ENCODE assay signal across 30 cellular contexts in the genomic region with DNA sequence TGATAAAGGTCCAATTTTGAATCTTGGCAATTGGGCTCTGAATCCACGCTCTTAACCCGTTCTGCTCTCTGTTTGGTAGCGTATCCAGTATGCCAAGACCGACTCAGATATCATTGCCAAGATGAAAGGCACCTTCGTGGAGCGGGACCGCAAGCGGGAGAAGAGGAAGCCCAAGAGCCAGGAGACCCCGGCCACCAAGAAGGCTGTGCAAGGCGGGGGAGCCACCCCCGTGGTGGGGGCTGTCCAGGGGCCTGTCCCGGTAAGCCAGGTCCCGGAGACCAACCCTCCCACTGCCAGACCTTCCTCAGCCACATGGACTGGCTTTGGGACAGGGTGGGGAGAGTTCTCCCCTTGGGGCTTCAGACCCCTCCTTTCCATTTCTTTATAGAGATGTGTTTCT. TPM values are rescaled to one million over a fixed set of nuclear protein-coding genes. Genes with fewer than 3 reads are reported as not detected.
"Had no signal": no experiment of that assay in that cellular context is flagged by ENCODE, and none has a peak within 500 bp of the region (broad histone marks: within the 10 kb centered on the region; RNA-seq: fewer than 3 reads in every experiment).

No MANE protein-coding gene starts in this region.

- H3K27me3 ChIP-seq: ascending aorta, cardiac muscle cell, SJSA1 had no signal

- DNase-seq: activated CD4-positive, alpha-beta T cell treated with anti-CD3 and anti-CD28 coated beads, Interleukin-2, amount 10 ng/mL, durations not matched to agents 24 days and 14 days; activated CD4-positive, alpha-beta T cell treated with anti-CD3 and anti-CD28 coated beads, Interleukin-2, amount 50 U/mL, for 4 hours; activated CD8-positive, alpha-beta memory T cell treated with anti-CD3 and anti-CD28 coated beads, Interleukin-2, amount 50 U/mL, for 4 hours; activated gamma-delta T cell; activated naive CD4-positive, alpha-beta T cell treated with Interleukin-2 at 50 U/mL for 16 hours; activated naive CD8-positive, alpha-beta T cell treated with anti-CD3 and anti-CD28 coated beads, Interleukin-2, amount 10 ng/mL, durations not matched to agents 7 days and 5 days; activated T-cell treated with anti-CD3 and anti-CD28 coated beads for 4 hours; activated T-cell treated with anti-CD3 and anti-CD28 coated beads, Interleukin-2, amount 50 U/mL, for 72 hours; amygdala; Karpas-422; NCI-H1048; NCI-H1105 treated with DMSO at 0.1 percent for 48 hours; NCI-H1436; NCI-H1694; NCI-H1930; NCI-H2081 treated with DMSO at 0.1 percent for 48 hours; NCI-H226; NCI-H446 treated with DMSO at 0.1 percent for 48 hours; NCI-H524 treated with DMSO at 0.1 percent for 48 hours; SHP77 treated with DMSO at 0.1 percent for 48 hours; SK-N-SH had no signal

- H3K9ac ChIP-seq: SK-N-SH had no signal

- H3K27me3 Mint-ChIP-seq: activated CD4-positive, alpha-beta T cell treated with anti-CD3 and anti-CD28 coated beads, Interleukin-2, amount 10 ng/mL, durations not matched to agents 24 days and 14 days; activated naive CD4-positive, alpha-beta T cell treated with anti-CD3 and anti-CD28 coated beads, Interleukin-2, amount 50 U/mL, for 24 hours; activated naive CD8-positive, alpha-beta T cell treated with anti-CD3 and anti-CD28 coated beads, Interleukin-2, amount 10 ng/mL, durations not matched to agents 7 days and 5 days had no signal

- FAIRE-seq: TTC549 had no signal

- H3K4me3 Mint-ChIP-seq: activated CD4-positive, alpha-beta T cell treated with anti-CD3 and anti-CD28 coated beads, Interleukin-2, amount 10 ng/mL, durations not matched to agents 24 days and 14 days; activated naive CD4-positive, alpha-beta T cell treated with anti-CD3 and anti-CD28 coated beads, Interleukin-2, amount 50 U/mL, for 24 hours; activated naive CD8-positive, alpha-beta T cell treated with anti-CD3 and anti-CD28 coated beads, Interleukin-2, amount 10 ng/mL, durations not matched to agents 7 days and 5 days; activated T-cell treated with anti-CD3 and anti-CD28 coated beads, Interleukin-2, amount 50 U/mL, for 72 hours; T-helper 1 cell treated with Interleukin-12 subunit alpha and Interleukin-12 subunit beta and Interleukin-4 antibody, amounts not matched to agents 30 μg/mL and 1 μg/mL, for 36 hours; T-helper 2 cell treated with Interferon-gamma antibody and Interleukin-4, amounts not matched to agents 5 μg/mL and 100 μg/mL, for 36 hours had no signal

- H3K4me2 ChIP-seq: SK-N-SH had no signal

- H3K27ac ChIP-seq: ascending aorta, cardiac muscle cell, SJSA1 had no signal

- H3K9me3 Mint-ChIP-seq: activated CD4-positive, alpha-beta T cell treated with anti-CD3 and anti-CD28 coated beads, Interleukin-2, amount 10 ng/mL, durations not matched to agents 24 days and 14 days; activated naive CD4-positive, alpha-beta T cell treated with anti-CD3 and anti-CD28 coated beads, Interleukin-2, amount 50 U/mL, for 24 hours; activated naive CD8-positive, alpha-beta T cell treated with anti-CD3 and anti-CD28 coated beads, Interleukin-2, amount 10 ng/mL, durations not matched to agents 7 days and 5 days; activated T-cell treated with anti-CD3 and anti-CD28 coated beads, Interleukin-2, amount 50 U/mL, for 72 hours; activated T-helper 2 cell treated with anti-CD3 and anti-CD28 coated beads, Interferon-gamma antibody, Interleukin-2, Interleukin-4, amounts not matched to agents 10 μg/mL and 5 μg/mL and 100 μg/mL, durations not matched to agents 14 hours and 24 hours and 36 hours; T-helper 1 cell treated with Interleukin-12 subunit alpha and Interleukin-12 subunit beta and Interleukin-4 antibody, amounts not matched to agents 30 μg/mL and 1 μg/mL, for 36 hours; T-helper 2 cell treated with Interferon-gamma antibody and Interleukin-4, amounts not matched to agents 5 μg/mL and 100 μg/mL, for 36 hours had no signal

- H3K9me3 ChIP-seq: ascending aorta, SJSA1, SK-N-SH had no signal

- H3K4me1 ChIP-seq: SJSA1 had no signal

- ATAC-seq: activated T-cell treated with anti-CD3 and anti-CD28 coated beads, Interleukin-2, amount 50 U/mL, for 72 hours; Panc1 had no signal

- H3K4me3 ChIP-seq: ascending aorta, cardiac muscle cell, SJSA1 had no signal

- H3K27ac Mint-ChIP-seq: activated CD4-positive, alpha-beta T cell treated with anti-CD3 and anti-CD28 coated beads, Interleukin-2, amount 10 ng/mL, durations not matched to agents 24 days and 14 days; activated naive CD8-positive, alpha-beta T cell treated with anti-CD3 and anti-CD28 coated beads, Interleukin-2, amount 10 ng/mL, durations not matched to agents 7 days and 5 days; activated T-cell treated with anti-CD3 and anti-CD28 coated beads, Interleukin-2, amount 50 U/mL, for 72 hours had no signal

RNA-seq across cellular contexts. Expression of a gene that starts 16.0 kb away (rescaled TPM):
- total RNA-seq: activated T-helper 2 cell treated with anti-CD3 and anti-CD28 coated beads, Interferon-gamma antibody, Interleukin-2, Interleukin-4, amounts not matched to agents 10 μg/mL and 5 μg/mL and 100 μg/mL, durations not matched to agents 14 hours and 24 hours and 36 hours; ascending aorta; cardiac muscle cell; SJSA1 had no signal
- polyA plus RNA-seq: cardiac muscle cell, SK-N-SH had no signal
